Comparison of ENCODE assay signal across 28 cellular contexts in the genomic region with DNA sequence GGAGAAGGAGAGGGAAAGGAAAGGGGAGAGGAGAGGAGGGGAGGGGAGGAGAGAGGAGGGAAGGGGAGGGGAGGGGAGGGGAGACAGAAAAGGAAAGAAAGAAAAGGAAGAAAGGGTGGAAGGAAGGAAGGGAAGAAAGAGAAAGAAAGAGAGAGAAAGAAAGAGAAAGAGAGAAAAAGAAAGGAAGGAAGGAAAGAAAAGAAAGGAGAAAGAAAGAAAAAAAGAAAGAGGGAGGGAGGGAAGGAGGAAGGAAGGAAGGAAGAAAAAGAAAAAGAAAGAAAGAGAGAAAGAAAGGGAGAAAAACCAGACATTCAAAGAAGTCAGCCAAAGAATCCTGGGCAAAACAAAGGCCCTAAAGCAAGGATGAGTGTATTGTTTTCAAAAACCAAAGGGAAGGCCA.
"Had no signal": no experiment of that assay in that cellular context is flagged by ENCODE, and none has a peak within 500 bp of the region (broad histone marks: within the 10 kb centered on the region; RNA-seq: fewer than 3 reads in every experiment).

No MANE protein-coding gene starts in this region.

- H3K36me3 ChIP-seq: stomach, suprapubic skin, thoracic aorta, thyroid gland, tibial artery, tibial nerve, transverse colon, upper lobe of left lung, upper lobe of right lung, uterus, vagina had no signal

- H3K4me1 Mint-ChIP-seq: stimulated activated effector memory CD8-positive, alpha-beta T cell treated with anti-CD3 and anti-CD28 coated beads, Interleukin-12 subunit alpha, Interleukin-12 subunit beta, amount 100 ng/mL, for 72 hours; stimulated activated memory B cell treated with anti-CD40 and anti-IgM and Interleukin-4, amounts not matched to agents 10 μg/mL and 1 μg/mL and 100 μg/mL, for 72 hours; stimulated activated naive B cell treated with anti-CD40 and anti-IgM and Interleukin-4, amounts not matched to agents 10 μg/mL and 1 μg/mL and 100 μg/mL, for 72 hours; stimulated activated naive CD8-positive, alpha-beta T cell treated with anti-CD3 and anti-CD28 coated beads, Interleukin-15, amount 100 ng/mL, for 72 hours had no signal

- H3K4me3 Mint-ChIP-seq: stimulated activated effector memory CD8-positive, alpha-beta T cell treated with anti-CD3 and anti-CD28 coated beads, Interleukin-12 subunit alpha, Interleukin-12 subunit beta, amount 100 ng/mL, for 72 hours; stimulated activated memory B cell treated with anti-CD40 and anti-IgM and Interleukin-4, amounts not matched to agents 10 μg/mL and 1 μg/mL and 100 μg/mL, for 72 hours; stimulated activated naive B cell treated with anti-CD40 and anti-IgM and Interleukin-4, amounts not matched to agents 10 μg/mL and 1 μg/mL and 100 μg/mL, for 72 hours; stimulated activated naive CD8-positive, alpha-beta T cell treated with anti-CD3 and anti-CD28 coated beads, Interleukin-15, amount 100 ng/mL, for 72 hours; stimulated activated naive CD8-positive, alpha-beta T cell treated with anti-CD3 and anti-CD28 coated beads, Interleukin-15, Interleukin-2, amounts not matched to agents 100 ng/mL and 50 ng/mL, for 24 hours; type B pancreatic cell had no signal

- H3K4me3 ChIP-seq: stomach, suprapubic skin, testis, thoracic aorta, thyroid gland, tibial artery, tibial nerve, transverse colon, upper lobe of left lung, upper lobe of right lung, uterus, vagina had no signal

- ATAC-seq: stimulated activated effector memory CD8-positive, alpha-beta T cell treated with anti-CD3 and anti-CD28 coated beads, Interleukin-12 subunit alpha, Interleukin-12 subunit beta, amount 100 ng/mL, for 72 hours; stimulated activated memory B cell treated with anti-CD40 and anti-IgM and Interleukin-4, amounts not matched to agents 10 μg/mL and 1 μg/mL and 100 μg/mL, for 72 hours; stimulated activated naive B cell treated with anti-CD40 and anti-IgM and Interleukin-4, amounts not matched to agents 10 μg/mL and 1 μg/mL and 100 μg/mL, for 72 hours; stimulated activated naive CD8-positive, alpha-beta T cell treated with anti-CD3 and anti-CD28 coated beads, Interleukin-15, amount 100 ng/mL, for 72 hours; stimulated activated naive CD8-positive, alpha-beta T cell treated with anti-CD3 and anti-CD28 coated beads, Interleukin-15, Interleukin-2, amounts not matched to agents 100 U/mL and 50 U/mL, for 24 hours; upper lobe of right lung had no signal

- H3K9me3 ChIP-seq: stomach, suprapubic skin, testis, thoracic aorta, thyroid gland, tibial artery, tibial nerve, transverse colon, upper lobe of left lung, upper lobe of right lung, uterus, vagina had no signal

- H3K27me3 Mint-ChIP-seq: stimulated activated memory B cell treated with anti-CD40 and anti-IgM and Interleukin-4, amounts not matched to agents 10 μg/mL and 1 μg/mL and 100 μg/mL, for 72 hours; stimulated activated naive B cell treated with anti-CD40 and anti-IgM and Interleukin-4, amounts not matched to agents 10 μg/mL and 1 μg/mL and 100 μg/mL, for 72 hours; stimulated activated naive CD8-positive, alpha-beta T cell treated with anti-CD3 and anti-CD28 coated beads, Interleukin-15, Interleukin-2, amounts not matched to agents 100 ng/mL and 50 ng/mL, for 24 hours had no signal

- H3K27ac ChIP-seq: stomach, suprapubic skin, testis, thoracic aorta, thyroid gland, tibial artery, tibial nerve, transverse colon, upper lobe of left lung, upper lobe of right lung, uterus, vagina had no signal

- H3K27ac Mint-ChIP-seq: stimulated activated effector memory CD8-positive, alpha-beta T cell treated with anti-CD3 and anti-CD28 coated beads, Interleukin-12 subunit alpha, Interleukin-12 subunit beta, amount 100 ng/mL, for 72 hours; stimulated activated memory B cell treated with anti-CD40 and anti-IgM and Interleukin-4, amounts not matched to agents 10 μg/mL and 1 μg/mL and 100 μg/mL, for 72 hours; stimulated activated naive B cell treated with anti-CD40 and anti-IgM and Interleukin-4, amounts not matched to agents 10 μg/mL and 1 μg/mL and 100 μg/mL, for 72 hours; stimulated activated naive CD8-positive, alpha-beta T cell treated with anti-CD3 and anti-CD28 coated beads, Interleukin-15, amount 100 ng/mL, for 72 hours; stimulated activated naive CD8-positive, alpha-beta T cell treated with anti-CD3 and anti-CD28 coated beads, Interleukin-15, Interleukin-2, amounts not matched to agents 100 ng/mL and 50 ng/mL, for 24 hours; type B pancreatic cell had no signal

- DNase-seq: stimulated activated CD4-positive, alpha-beta T cell treated with anti-CD3 and anti-CD28 coated beads, Interleukin-2, amount 100 ng/mL, for 48 hours; stimulated activated CD4-positive, alpha-beta T cell treated with anti-CD3 and anti-CD28 coated beads, Interleukin-4, amount 100 ng/mL, for 1 hour; stimulated activated CD4-positive, alpha-beta T cell treated with anti-CD3 and anti-CD28 coated beads, Interleukin-4, amount 100 ng/mL, for 24 hours; stimulated activated CD4-positive, alpha-beta T cell treated with anti-CD3 and anti-CD28 coated beads, Interleukin-4, amount 100 ng/mL, for 4 hours; stimulated activated CD8-positive, alpha-beta memory T cell treated with anti-CD3 and anti-CD28 coated beads, Interleukin-4, amount 100 ng/mL, for 48 hours; stimulated activated naive B cell treated with anti-CD40 and anti-IgM and Interleukin-4, amounts not matched to agents 10 μg/mL and 1 μg/mL and 100 μg/mL, for 72 hours; stimulated activated naive CD4-positive, alpha-beta T cell; stimulated activated naive CD4-positive, alpha-beta T cell treated with Interleukin-2 at 50 U/mL for 16 hours; stimulated activated naive CD8-positive, alpha-beta T cell treated with anti-CD3 and anti-CD28 coated beads, Interleukin-15, amount 100 ng/mL, for 72 hours; stimulated activated naive CD8-positive, alpha-beta T cell treated with anti-CD3 and anti-CD28 coated beads, Interleukin-15, Interleukin-2, amounts not matched to agents 100 U/mL and 50 U/mL, for 24 hours; stomach; substantia nigra; testis; thyroid gland; tibial artery; transverse colon; upper lobe of left lung; upper lobe of right lung; uterus had no signal

- H3K36me3 Mint-ChIP-seq: stimulated activated effector memory CD8-positive, alpha-beta T cell treated with anti-CD3 and anti-CD28 coated beads, Interleukin-12 subunit alpha, Interleukin-12 subunit beta, amount 100 ng/mL, for 72 hours; stimulated activated memory B cell treated with anti-CD40 and anti-IgM and Interleukin-4, amounts not matched to agents 10 μg/mL and 1 μg/mL and 100 μg/mL, for 72 hours; stimulated activated naive B cell treated with anti-CD40 and anti-IgM and Interleukin-4, amounts not matched to agents 10 μg/mL and 1 μg/mL and 100 μg/mL, for 72 hours; type B pancreatic cell had no signal

- H3K9me3 Mint-ChIP-seq: stimulated activated memory B cell treated with anti-CD40 and anti-IgM and Interleukin-4, amounts not matched to agents 10 μg/mL and 1 μg/mL and 100 μg/mL, for 72 hours; stimulated activated naive B cell treated with anti-CD40 and anti-IgM and Interleukin-4, amounts not matched to agents 10 μg/mL and 1 μg/mL and 100 μg/mL, for 72 hours; stimulated activated naive CD8-positive, alpha-beta T cell treated with anti-CD3 and anti-CD28 coated beads, Interleukin-15, amount 100 ng/mL, for 72 hours; stimulated activated naive CD8-positive, alpha-beta T cell treated with anti-CD3 and anti-CD28 coated beads, Interleukin-15, Interleukin-2, amounts not matched to agents 100 ng/mL and 50 ng/mL, for 24 hours; type B pancreatic cell had no signal

- H3K4me1 ChIP-seq: stomach, suprapubic skin, transverse colon, upper lobe of left lung, upper lobe of right lung, uterus, vagina had no signal

- FAIRE-seq: urothelium cell line had no signal

- H3K27me3 ChIP-seq: stomach, suprapubic skin, testis, thyroid gland, tibial artery, tibial nerve, transverse colon, upper lobe of left lung, upper lobe of right lung, uterus, vagina had no signal
